31 cellular contexts compared by ENCODE assay signal in genomic region chr3:136584728-136585127, GRCh38.
DNase-seq lines count a peak whose midpoint lies in the region; ATAC-seq, FAIRE-seq and TF ChIP-seq lines count a peak whose summit lies in the region.
"Had no signal": no experiment of that assay in that cellular context is flagged by ENCODE, and none has a peak within 500 bp of the region (broad histone marks: within the 10 kb centered on the region; RNA-seq: fewer than 3 reads in every experiment).

No MANE protein-coding gene starts in this region.

- no peak for TF ChIP-seq POLR2A in GM12892 (IDR thresholded peaks at IDR 0.05; ENCODE audit: low read depth, low read length)

- H3K9me3 ChIP-seq in T-helper 17 cell (ENCODE audit: control insufficient read depth, low read length, poor library complexity, severe bottlenecking) = no peaks in the 10 kb centered on the region
- H3K9me3 ChIP-seq: MG63, suprapubic skin, upper lobe of right lung had no signal

- H3K27me3 Mint-ChIP-seq in T-helper 17 cell = no peaks in the 10 kb centered on the region
- H3K27me3 Mint-ChIP-seq: activated CD4-positive, alpha-beta memory T cell treated with anti-CD3 and anti-CD28 coated beads, Interleukin-2, amount 10 ng/mL, durations not matched to agents 7 days and 5 days; brain had no signal

- FAIRE-seq in GM12892 (lab: Jason Lieb, UNC) = no peak

- no peak overlapping the region for H3K4me3 ChIP-seq in epithelial cell of esophagus (ENCODE audit: low read length)
- H3K4me3 ChIP-seq: GM23338, MG63, neural progenitor cell, skin epidermis, suprapubic skin, upper lobe of right lung had no signal

- H3K4me1 Mint-ChIP-seq in T-helper 17 cell = peaks cover 7% of the 10 kb centered on the region
- H3K4me1 Mint-ChIP-seq: brain, GM23338, neural progenitor cell had no signal

- no peak for TF ChIP-seq CTCF in epithelial cell of esophagus (IDR thresholded peaks at IDR 0.05; ENCODE audit: insufficient read depth, low read depth, low read length, missing control alignments)

- ATAC-seq in GM21619 (IDR thresholded peaks at IDR 0.05; ENCODE audit: unreplicated experiment) (peak; percentile 50), T-helper 17 cell (no peak), GM18498 (IDR thresholded peaks at IDR 0.05; ENCODE audit: unreplicated experiment) (no peak)
- ATAC-seq: GM23338, left ventricle myocardium superior, Right ventricle myocardium inferior, upper lobe of right lung had no signal

- DNase-seq in T-helper 17 cell (no peak), epithelial cell of esophagus (ENCODE audit: low read depth) (peak; percentile 40), renal cortical epithelial cell (ENCODE audit: low read depth) (peak; percentile 10), GM12892 (ENCODE audit: insufficient read length) (no peak)
- DNase-seq in stimulated activated CD4-positive, alpha-beta T cell treated with anti-CD3 and anti-CD28 coated beads, Interleukin-12 subunit alpha, Interleukin-12 subunit beta, amount 100 ng/mL, for 4 hours = no peak
- DNase-seq: activated CD4-positive, alpha-beta memory T cell treated with anti-CD3 and anti-CD28 coated beads, Interleukin-2, amount 10 ng/mL, durations not matched to agents 7 days and 5 days; activated CD4-positive, CD25-positive, alpha-beta regulatory T cell treated with anti-CD3 and anti-CD28 coated beads, Interleukin-2, amount 50 U/mL, for 72 hours; activated CD8-positive, alpha-beta memory T cell treated with anti-CD3 and anti-CD28 coated beads, Interleukin-2, amount 50 U/mL, for 48 hours; activated naive CD4-positive, alpha-beta T cell treated with anti-CD3 and anti-CD28 coated beads, Interleukin-2, amount 50 U/mL, for 16 hours; amniotic stem cell; C1 segment of cervical spinal cord; DMS53; GDM1; islet precursor cell; KG1; left ventricle myocardium superior; MG63; NCI-H1105 treated with DMSO at 0.1 percent for 48 hours; NCI-H2029; NCI-H526; stimulated activated naive CD4-positive, alpha-beta T cell; upper lobe of right lung had no signal

- H3K4me3 Mint-ChIP-seq in T-helper 17 cell = no peak overlapping the region
- H3K4me3 Mint-ChIP-seq: activated CD4-positive, alpha-beta memory T cell treated with anti-CD3 and anti-CD28 coated beads, Interleukin-2, amount 10 ng/mL, durations not matched to agents 7 days and 5 days; brain; GM23338; neural progenitor cell had no signal

- H3K27ac Mint-ChIP-seq in T-helper 17 cell = peak overlapping the region; percentile 14
- H3K27ac Mint-ChIP-seq: activated CD4-positive, alpha-beta memory T cell treated with anti-CD3 and anti-CD28 coated beads, Interleukin-2, amount 10 ng/mL, durations not matched to agents 7 days and 5 days; activated T-helper 2 cell treated with anti-CD3 and anti-CD28 coated beads, Interferon-gamma antibody, Interleukin-2, Interleukin-4, amounts not matched to agents 10 μg/mL and 5 μg/mL and 100 μg/mL, durations not matched to agents 14 hours and 24 hours and 36 hours; brain; GM23338; neural progenitor cell had no signal

- H3K36me3 Mint-ChIP-seq in T-helper 17 cell (ENCODE audit: low read depth) = peaks cover 7% of the 10 kb centered on the region

Comparison
In these comparisons a context has a peak if more than half of its experiments do, and no peak if none do; other contexts are left out.
1. DNase-seq: peak in epithelial cell of esophagus (single experiment) and renal cortical epithelial cell (single experiment); none in T-helper 17 cell (0 of 3), GM12892 (single experiment) and stimulated activated CD4-positive, alpha-beta T cell treated with anti-CD3 and anti-CD28 coated beads, Interleukin-12 subunit alpha, Interleukin-12 subunit beta, amount 100 ng/mL, for 4 hours (single experiment).